In genomic region chr4:166165829-166166420, GRCh38 we compare ENCODE assay signal across 9 cellular contexts.
A peak's percentile ranks its signal among the peaks of the same experiment; 100 is the strongest.
DNase-seq lines count a peak whose midpoint lies in the region; ATAC-seq, FAIRE-seq and TF ChIP-seq lines count a peak whose summit lies in the region.
"Had no signal": no experiment of that assay in that cellular context is flagged by ENCODE, and none has a peak within 500 bp of the region (broad histone marks: within the 10 kb centered on the region; RNA-seq: fewer than 3 reads in every experiment).

No MANE protein-coding gene starts in this region.

- H3K9ac ChIP-seq in OCI-LY3 (ENCODE audit: low read length): no peak overlapping the region; the same call in 1 of the 2 replicates

- FAIRE-seq in H54 (lab: Jason Lieb, UNC): peak; percentile 20
- peak; percentile 18 for FAIRE-seq in colon (lab: Jason Lieb, UNC)

- H3K9me3 ChIP-seq in OCI-LY3 (ENCODE audit: insufficient read depth, low read length) (no peaks in the 10 kb centered on the region), right lobe of liver (no peaks in the 10 kb centered on the region)
- H3K9me3 ChIP-seq: neutrophil had no signal

- H3K27ac ChIP-seq in OCI-LY3 (ENCODE audit: low read length) (no peak overlapping the region), right lobe of liver (no peak overlapping the region)
- H3K27ac ChIP-seq: neutrophil had no signal

- H3K79me2 ChIP-seq in OCI-LY3 (ENCODE audit: low read length): no peaks in the 10 kb centered on the region

- ATAC-seq in right lobe of liver: peak; percentile 91 to 99 (median 96)

- TF ChIP-seq POLR2A in H54 (IDR thresholded peaks at IDR 0.05; ENCODE audit: low read depth, low read length) (no peak), right lobe of liver (IDR thresholded peaks at IDR 0.05) (no peak)

- no peak overlapping the region for H3K4me3 ChIP-seq in OCI-LY3 (ENCODE audit: low read length)
- H3K4me3 ChIP-seq in right lobe of liver: no peak overlapping the region

- peak; percentile 5 for DNase-seq in 8988T
- DNase-seq in GM04503 (ENCODE audit: low read depth): peak; percentile 16
- DNase-seq in H54 (ENCODE audit: insufficient read length, low spot score): peak; percentile 4
- DNase-seq in KBM-7: peak; percentile 70
- DNase-seq in right lobe of liver: no peak
- DNase-seq in islet precursor cell: no peak

- TF ChIP-seq CTCF in OCI-LY3 (IDR thresholded peaks at IDR 0.05; ENCODE audit: low read depth, low read length) (peak; percentile 95), right lobe of liver (IDR thresholded peaks at IDR 0.05) (peak; percentile 73 to 79 (median 74))

- H3K4me1 ChIP-seq in OCI-LY3 (ENCODE audit: low read length): no peaks in the 10 kb centered on the region
- no peaks in the 10 kb centered on the region for H3K4me1 ChIP-seq in right lobe of liver

- in situ Hi-C loops in KBM-7 (cut with MboI; ENCODE audit: low pct_unique_long_range_greater_than_20kb, low sequenced_read_pairs): no loop called here

- intact Hi-C loops in right lobe of liver (cut with DNase I): no loop called here

- H3K36me3 ChIP-seq in OCI-LY3 (replicated peaks; ENCODE audit: low read depth, low read length) (no peaks in the 10 kb centered on the region), right lobe of liver (no peaks in the 10 kb centered on the region)
- H3K36me3 ChIP-seq: neutrophil had no signal

- peak overlapping the region; percentile 42 for H3K4me2 ChIP-seq in OCI-LY3 (ENCODE audit: low read length)

- no peaks in the 10 kb centered on the region for H4K20me1 ChIP-seq in OCI-LY3 (ENCODE audit: insufficient read depth, low read length)

- H3K27me3 ChIP-seq in OCI-LY3 (ENCODE audit: low read depth, low read length) (no peaks in the 10 kb centered on the region), right lobe of liver (no peaks in the 10 kb centered on the region)
- H3K27me3 ChIP-seq: neutrophil had no signal

- 0% methylated on average over 7 of the region's 7 CpGs for WGBS in right lobe of liver (ENCODE audit: insufficient coverage, low coverage, low lambda C conversion rate, missing lambda C conversion rate)

- 0 out of 2 replicates have a peak overlapping the region, but pooled peaks have one; percentile 23 for H2AFZ ChIP-seq in OCI-LY3 (ENCODE audit: low read depth, low read length)

Comparison
In these comparisons a context has a peak if more than half of its experiments do, and no peak if none do; other contexts are left out.
1. DNase-seq: peak in 8988T (single experiment), GM04503 (single experiment), H54 (single experiment) and KBM-7 (single experiment); none in right lobe of liver (0 of 3) and islet precursor cell (single experiment).